Comparison of ENCODE assay signal across 1 cellular context in the genomic region with DNA sequence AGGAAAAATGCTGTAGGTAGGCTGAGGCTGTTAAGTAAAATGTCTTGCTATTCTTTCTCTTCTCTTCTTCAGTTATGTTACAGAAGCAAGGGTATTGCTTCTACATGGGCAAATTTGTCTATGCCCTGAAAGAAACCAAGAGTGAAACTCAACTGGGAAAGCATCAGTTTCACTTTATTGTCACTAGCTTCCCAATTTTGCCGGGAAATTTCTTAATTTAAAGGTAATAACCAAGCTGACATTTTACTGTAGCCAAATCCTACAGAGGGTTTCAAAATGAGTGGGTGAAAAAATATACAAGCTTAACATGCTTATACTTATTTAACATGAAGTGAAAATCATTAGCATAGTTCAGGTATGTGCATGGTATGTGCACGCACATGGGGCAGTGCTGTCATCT.
TF ChIP-seq lines count a peak whose summit lies in the region.

No MANE protein-coding gene starts in this region.

TF ChIP-seq in A549, 52 proteins besides CTCF, POLR2A, EP300 and RAD21 (continued from another document):
- TF ChIP-seq, protein P1, sequence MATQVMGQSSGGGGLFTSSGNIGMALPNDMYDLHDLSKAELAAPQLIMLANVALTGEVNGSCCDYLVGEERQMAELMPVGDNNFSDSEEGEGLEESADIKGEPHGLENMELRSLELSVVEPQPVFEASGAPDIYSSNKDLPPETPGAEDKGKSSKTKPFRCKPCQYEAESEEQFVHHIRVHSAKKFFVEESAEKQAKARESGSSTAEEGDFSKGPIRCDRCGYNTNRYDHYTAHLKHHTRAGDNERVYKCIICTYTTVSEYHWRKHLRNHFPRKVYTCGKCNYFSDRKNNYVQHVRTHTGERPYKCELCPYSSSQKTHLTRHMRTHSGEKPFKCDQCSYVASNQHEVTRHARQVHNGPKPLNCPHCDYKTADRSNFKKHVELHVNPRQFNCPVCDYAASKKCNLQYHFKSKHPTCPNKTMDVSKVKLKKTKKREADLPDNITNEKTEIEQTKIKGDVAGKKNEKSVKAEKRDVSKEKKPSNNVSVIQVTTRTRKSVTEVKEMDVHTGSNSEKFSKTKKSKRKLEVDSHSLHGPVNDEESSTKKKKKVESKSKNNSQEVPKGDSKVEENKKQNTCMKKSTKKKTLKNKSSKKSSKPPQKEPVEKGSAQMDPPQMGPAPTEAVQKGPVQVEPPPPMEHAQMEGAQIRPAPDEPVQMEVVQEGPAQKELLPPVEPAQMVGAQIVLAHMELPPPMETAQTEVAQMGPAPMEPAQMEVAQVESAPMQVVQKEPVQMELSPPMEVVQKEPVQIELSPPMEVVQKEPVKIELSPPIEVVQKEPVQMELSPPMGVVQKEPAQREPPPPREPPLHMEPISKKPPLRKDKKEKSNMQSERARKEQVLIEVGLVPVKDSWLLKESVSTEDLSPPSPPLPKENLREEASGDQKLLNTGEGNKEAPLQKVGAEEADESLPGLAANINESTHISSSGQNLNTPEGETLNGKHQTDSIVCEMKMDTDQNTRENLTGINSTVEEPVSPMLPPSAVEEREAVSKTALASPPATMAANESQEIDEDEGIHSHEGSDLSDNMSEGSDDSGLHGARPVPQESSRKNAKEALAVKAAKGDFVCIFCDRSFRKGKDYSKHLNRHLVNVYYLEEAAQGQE (IDR thresholded peaks at IDR 0.05), result no peak
- no peak for TF ChIP-seq NR3C1 (IDR thresholded peaks at IDR 0.05)
